1 cellular context compared by ENCODE assay signal in the genomic region with DNA sequence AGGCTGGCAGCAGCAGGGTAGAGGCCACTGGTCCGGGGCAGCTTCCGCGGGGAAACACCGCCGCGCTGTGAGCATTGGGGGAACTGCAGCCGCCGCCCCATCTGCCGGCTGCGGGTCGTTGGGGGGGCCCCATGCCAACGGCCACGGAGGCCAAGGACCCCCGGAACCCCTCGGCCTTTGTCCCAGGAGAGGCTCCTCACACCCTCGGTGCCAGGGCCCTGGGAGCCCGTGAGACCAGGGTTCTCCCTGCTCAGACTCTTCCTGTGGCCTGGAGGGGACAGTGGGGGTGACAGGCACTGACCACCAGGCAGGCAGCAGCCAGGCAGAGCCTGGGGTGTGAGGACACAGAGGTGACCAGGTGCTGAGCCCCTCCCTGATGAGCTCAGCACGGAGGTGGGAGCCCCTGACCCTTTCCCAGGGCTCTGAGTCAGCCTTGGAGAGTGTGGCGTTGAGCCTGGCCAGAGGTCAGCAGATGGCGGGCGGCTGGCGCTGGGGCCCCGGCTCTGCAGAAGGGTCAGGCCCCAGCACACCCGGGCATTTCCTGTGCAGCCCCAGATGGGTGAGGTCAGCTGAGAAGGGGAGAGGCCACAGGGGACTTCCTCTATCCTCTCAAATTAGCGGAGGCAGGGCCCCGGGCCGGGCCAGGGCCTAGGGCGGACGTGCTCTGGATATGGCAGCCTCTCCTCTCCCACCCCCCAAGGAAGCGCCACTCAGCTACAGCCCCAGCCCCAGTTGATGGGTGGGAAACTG.
TF ChIP-seq lines count a peak whose summit lies in the region.

No MANE protein-coding gene starts in this region.

TF ChIP-seq in SK-N-SH, 30 proteins besides CTCF, POLR2A, EP300 and RAD21 (continued from another document):
- TF ChIP-seq, protein P1, sequence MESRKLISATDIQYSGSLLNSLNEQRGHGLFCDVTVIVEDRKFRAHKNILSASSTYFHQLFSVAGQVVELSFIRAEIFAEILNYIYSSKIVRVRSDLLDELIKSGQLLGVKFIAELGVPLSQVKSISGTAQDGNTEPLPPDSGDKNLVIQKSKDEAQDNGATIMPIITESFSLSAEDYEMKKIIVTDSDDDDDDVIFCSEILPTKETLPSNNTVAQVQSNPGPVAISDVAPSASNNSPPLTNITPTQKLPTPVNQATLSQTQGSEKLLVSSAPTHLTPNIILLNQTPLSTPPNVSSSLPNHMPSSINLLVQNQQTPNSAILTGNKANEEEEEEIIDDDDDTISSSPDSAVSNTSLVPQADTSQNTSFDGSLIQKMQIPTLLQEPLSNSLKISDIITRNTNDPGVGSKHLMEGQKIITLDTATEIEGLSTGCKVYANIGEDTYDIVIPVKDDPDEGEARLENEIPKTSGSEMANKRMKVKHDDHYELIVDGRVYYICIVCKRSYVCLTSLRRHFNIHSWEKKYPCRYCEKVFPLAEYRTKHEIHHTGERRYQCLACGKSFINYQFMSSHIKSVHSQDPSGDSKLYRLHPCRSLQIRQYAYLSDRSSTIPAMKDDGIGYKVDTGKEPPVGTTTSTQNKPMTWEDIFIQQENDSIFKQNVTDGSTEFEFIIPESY (IDR thresholded peaks at IDR 0.05; ENCODE audit: borderline replicate concordance, low read depth): no peak
- TF ChIP-seq RXRA (IDR thresholded peaks at IDR 0.05; ENCODE audit: borderline replicate concordance, low read depth) (no peak), TCF12 (IDR thresholded peaks at IDR 0.05) (no peak), MXI1 (IDR thresholded peaks at IDR 0.05; ENCODE audit: low read depth, low read length) (no peak), FOSL2 (IDR thresholded peaks at IDR 0.05; ENCODE audit: borderline replicate concordance, low read depth) (no peak), TAF1 (IDR thresholded peaks at IDR 0.05; ENCODE audit: borderline replicate concordance, low read depth, low read length) (no peak), TEAD4 (IDR thresholded peaks at IDR 0.05; ENCODE audit: borderline replicate concordance, insufficient read depth) (no peak), JUND (IDR thresholded peaks at IDR 0.05) (no peak), POLR2AphosphoS5 (IDR thresholded peaks at IDR 0.05; ENCODE audit: low read depth, low read length) (no peak), YY1 (IDR thresholded peaks at IDR 0.05; ENCODE audit: low read depth) (no peak), RCOR1 (IDR thresholded peaks at IDR 0.05; ENCODE audit: low read length) (no peak), SMC3 (IDR thresholded peaks at IDR 0.05; ENCODE audit: low read depth, low read length) (no peak)
- TF ChIP-seq, protein P2, sequence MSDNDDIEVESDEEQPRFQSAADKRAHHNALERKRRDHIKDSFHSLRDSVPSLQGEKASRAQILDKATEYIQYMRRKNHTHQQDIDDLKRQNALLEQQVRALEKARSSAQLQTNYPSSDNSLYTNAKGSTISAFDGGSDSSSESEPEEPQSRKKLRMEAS (IDR thresholded peaks at IDR 0.05; ENCODE audit: low read depth): no peak
- TF ChIP-seq, protein P3, sequence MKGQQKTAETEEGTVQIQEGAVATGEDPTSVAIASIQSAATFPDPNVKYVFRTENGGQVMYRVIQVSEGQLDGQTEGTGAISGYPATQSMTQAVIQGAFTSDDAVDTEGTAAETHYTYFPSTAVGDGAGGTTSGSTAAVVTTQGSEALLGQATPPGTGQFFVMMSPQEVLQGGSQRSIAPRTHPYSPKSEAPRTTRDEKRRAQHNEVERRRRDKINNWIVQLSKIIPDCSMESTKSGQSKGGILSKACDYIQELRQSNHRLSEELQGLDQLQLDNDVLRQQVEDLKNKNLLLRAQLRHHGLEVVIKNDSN (IDR thresholded peaks at IDR 0.05; ENCODE audit: borderline replicate concordance, low read depth): no peak
- TF ChIP-seq, protein P4, sequence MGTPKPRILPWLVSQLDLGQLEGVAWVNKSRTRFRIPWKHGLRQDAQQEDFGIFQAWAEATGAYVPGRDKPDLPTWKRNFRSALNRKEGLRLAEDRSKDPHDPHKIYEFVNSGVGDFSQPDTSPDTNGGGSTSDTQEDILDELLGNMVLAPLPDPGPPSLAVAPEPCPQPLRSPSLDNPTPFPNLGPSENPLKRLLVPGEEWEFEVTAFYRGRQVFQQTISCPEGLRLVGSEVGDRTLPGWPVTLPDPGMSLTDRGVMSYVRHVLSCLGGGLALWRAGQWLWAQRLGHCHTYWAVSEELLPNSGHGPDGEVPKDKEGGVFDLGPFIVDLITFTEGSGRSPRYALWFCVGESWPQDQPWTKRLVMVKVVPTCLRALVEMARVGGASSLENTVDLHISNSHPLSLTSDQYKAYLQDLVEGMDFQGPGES (IDR thresholded peaks at IDR 0.05; ENCODE audit: low read depth, low read length): no peak
- TF ChIP-seq, protein P5, sequence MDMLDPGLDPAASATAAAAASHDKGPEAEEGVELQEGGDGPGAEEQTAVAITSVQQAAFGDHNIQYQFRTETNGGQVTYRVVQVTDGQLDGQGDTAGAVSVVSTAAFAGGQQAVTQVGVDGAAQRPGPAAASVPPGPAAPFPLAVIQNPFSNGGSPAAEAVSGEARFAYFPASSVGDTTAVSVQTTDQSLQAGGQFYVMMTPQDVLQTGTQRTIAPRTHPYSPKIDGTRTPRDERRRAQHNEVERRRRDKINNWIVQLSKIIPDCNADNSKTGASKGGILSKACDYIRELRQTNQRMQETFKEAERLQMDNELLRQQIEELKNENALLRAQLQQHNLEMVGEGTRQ (IDR thresholded peaks at IDR 0.05; ENCODE audit: borderline replicate concordance, low read depth, low read length): no peak
